10 cellular contexts compared by ENCODE assay signal in the genomic region with DNA sequence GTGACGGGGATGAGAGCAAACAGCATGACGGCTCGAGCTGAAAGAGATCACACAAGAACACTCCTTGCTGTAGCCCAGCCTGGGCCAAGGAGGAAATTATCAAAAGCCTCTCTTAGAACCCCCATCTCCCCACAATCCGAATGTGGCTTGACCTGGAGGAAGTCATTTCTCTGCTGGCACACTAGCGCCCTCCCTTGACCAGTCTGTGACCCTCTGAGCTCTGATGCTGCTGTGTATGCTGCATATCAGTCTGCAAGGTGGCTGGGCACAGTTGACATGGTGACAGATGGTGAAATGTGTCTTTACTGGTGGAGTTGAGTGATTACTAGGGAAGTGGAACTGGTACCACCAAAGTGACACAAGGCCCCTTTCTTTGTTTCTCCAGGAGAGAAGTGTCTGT. TPM values are rescaled to one million over a fixed set of nuclear protein-coding genes. Genes with fewer than 3 reads are reported as not detected.
A peak's percentile ranks its signal among the peaks of the same experiment; 100 is the strongest.
DNase-seq lines count a peak whose midpoint lies in the region; ATAC-seq and TF ChIP-seq lines count a peak whose summit lies in the region.
"Had no signal": no experiment of that assay in that cellular context is flagged by ENCODE, and none has a peak within 500 bp of the region (broad histone marks: within the 10 kb centered on the region; RNA-seq: fewer than 3 reads in every experiment).

No MANE protein-coding gene starts in this region.

- in situ Hi-C loops in GM23248 (cut with MboI), result no loop called here

- peaks cover 4% of the 10 kb centered on the region; the same call in 1 of the 2 replicates for H3F3A ChIP-seq in GM23248 (ENCODE audit: insufficient read depth)

- no peak for TF ChIP-seq POLR2A in ovary (IDR thresholded peaks at IDR 0.05)

- H3K36me3 ChIP-seq in GM23248 (ENCODE audit: low read depth) (no peaks in the 10 kb centered on the region), ovary (no peaks in the 10 kb centered on the region)

- H3K36me3 Mint-ChIP-seq in activated T-cell treated with anti-CD3 and anti-CD28 coated beads, Interleukin-2, amount 50 U/mL, for 4 hours (ENCODE audit: insufficient read depth), result no peaks in the 10 kb centered on the region

- H3K9me3 ChIP-seq in AG04450 (ENCODE audit: control insufficient read depth, insufficient read depth, low read length) (peaks cover 8% of the 10 kb centered on the region; the same call in 1 of the 2 replicates), GM23248 (ENCODE audit: low read depth) (no peaks in the 10 kb centered on the region), ovary (no peaks in the 10 kb centered on the region)

- no peak for DNase-seq in AG04450 (ENCODE audit: low read depth, low spot score)
- DNase-seq in GM10248 (ENCODE audit: extremely low spot score), result no peak
- DNase-seq in NOMO-1 treated with DMSO at 0.1 percent for 48 hours (lab: John Stamatoyannopoulos, UW; ENCODE audit: unreplicated experiment), result peak; percentile 91
- DNase-seq in fibroblast of pulmonary artery (ENCODE audit: low read depth), result no peak
- no peak for DNase-seq in GM23248
- no peak for DNase-seq in ovary
- DNase-seq in activated T-cell treated with anti-CD3 and anti-CD28 coated beads, Interleukin-2, amount 50 U/mL, for 4 hours, result no peak
- DNase-seq in activated T-cell treated with anti-CD3 and anti-CD28 coated beads, Interleukin-2, amount 50 U/mL, for 1 hour, result no peak
- DNase-seq: mammary epithelial cell, NCI-H2029 had no signal

- H3K4me1 ChIP-seq in GM23248 (ENCODE audit: insufficient read depth), result peaks cover 10% of the 10 kb centered on the region
- peaks cover 3% of the 10 kb centered on the region for H3K4me1 ChIP-seq in ovary (ENCODE audit: insufficient read depth)

- no peak for ATAC-seq in activated T-cell treated with anti-CD3 and anti-CD28 coated beads, Interleukin-2, amount 50 U/mL, for 4 hours

- 61 to 72% methylated on average over 5 of the region's 5 CpGs for WGBS in GM23248 (ENCODE audit: low coverage in 1 of 2, low lambda C conversion rate in 2 of 2, missing lambda C conversion rate in 2 of 2), 2 experiments
- 55 to 62% (median 57%) methylated on average over 5 of the region's 5 CpGs for WGBS in ovary, 3 donors

- H3K9me3 Mint-ChIP-seq in activated T-cell treated with anti-CD3 and anti-CD28 coated beads, Interleukin-2, amount 50 U/mL, for 4 hours, result no peaks in the 10 kb centered on the region

- H3K9me2 ChIP-seq in GM23248 (ENCODE audit: insufficient read depth), result no peaks in the 10 kb centered on the region

- H3K4me3 ChIP-seq in AG04450 (ENCODE audit: low read depth, low read length), result no peak overlapping the region
- H3K4me3 ChIP-seq in fibroblast of pulmonary artery (replicated peaks; ENCODE audit: low read depth, low read length), result no peak overlapping the region
- H3K4me3 ChIP-seq in GM23248, result no peak overlapping the region
- H3K4me3 ChIP-seq in ovary, result no peak overlapping the region

- H3K27me3 Mint-ChIP-seq in activated T-cell treated with anti-CD3 and anti-CD28 coated beads, Interleukin-2, amount 50 U/mL, for 4 hours (ENCODE audit: low read depth), result peaks cover 27% of the 10 kb centered on the region

- TF ChIP-seq CTCF in AG04450 (IDR thresholded peaks at IDR 0.05; ENCODE audit: low read depth, low read length) (0 out of 2 replicates have a peak, but pooled peaks have one; percentile 12), GM10248 (IDR thresholded peaks at IDR 0.05; ENCODE audit: control extremely low read depth, extremely low read depth, low read depth, missing control alignments) (peak; percentile 28), fibroblast of pulmonary artery (IDR thresholded peaks at IDR 0.05; ENCODE audit: low read length, missing control alignments) (peak; percentile 16), ovary (IDR thresholded peaks at IDR 0.05) (no peak)

- POLR2A ChIA-PET in AG04450 (lab: Yijun Ruan, JAX), result no interaction called here
- POLR2A ChIA-PET in GM10248 (lab: Yijun Ruan, JAX), result no interaction called here

- H4K20me1 ChIP-seq in GM23248 (ENCODE audit: insufficient read depth), result no peaks in the 10 kb centered on the region

- no peak overlapping the region for H3K4me2 ChIP-seq in GM23248 (ENCODE audit: unreplicated experiment)

- no peak overlapping the region for H3K4me3 Mint-ChIP-seq in activated T-cell treated with anti-CD3 and anti-CD28 coated beads, Interleukin-2, amount 50 U/mL, for 4 hours

- peaks cover 24% of the 10 kb centered on the region for H3K27me3 ChIP-seq in AG04450 (ENCODE audit: control insufficient read depth, insufficient read depth, low read length)
- H3K27me3 ChIP-seq in GM23248 (replicated peaks; ENCODE audit: insufficient read depth), result no peaks in the 10 kb centered on the region
- no peaks in the 10 kb centered on the region for H3K27me3 ChIP-seq in ovary

- H2AFZ ChIP-seq in GM23248, result no peak overlapping the region

- H3K27ac ChIP-seq in AG04450 (ENCODE audit: low read depth, low read length) (no peak overlapping the region), GM23248 (no peak overlapping the region), ovary (no peak overlapping the region)

- no peak for TF ChIP-seq EP300 in ovary (IDR thresholded peaks at IDR 0.05)

- CTCF ChIA-PET in AG04450 (lab: Charles Lee) (interaction anchor here (2.2 kb wide), 1 partner anchor 16 kb away, joined by 9 read pairs; no protein-coding TSS in a partner anchor), GM10248 (lab: Yijun Ruan, JAX) (interaction anchor here (0.8 to 2.2 kb wide), 6 partner anchors 10 to 42 kb away, joined by 3 to 16 read pairs (median 4); no protein-coding TSS in a partner anchor)

- no peaks in the 10 kb centered on the region for H3K4me1 Mint-ChIP-seq in activated T-cell treated with anti-CD3 and anti-CD28 coated beads, Interleukin-2, amount 50 U/mL, for 4 hours (ENCODE audit: low read depth)

- H3K79me2 ChIP-seq in GM23248 (ENCODE audit: insufficient read depth), result no peaks in the 10 kb centered on the region

- intact Hi-C loops in ovary (cut with DNase I), result no loop called here

- H3K9ac ChIP-seq in GM23248, result no peak overlapping the region

RNA-seq across cellular contexts. Expression of a gene that starts 3.3 kb away (rescaled TPM):
- polyA plus RNA-seq in AG04450 (2011; rRNA removed), result not detected in 2 replicates
- not detected in 2 replicates for polyA minus RNA-seq in AG04450 (2011; rRNA and poly(A)+ RNA removed)
- not detected in 2 replicates for total RNA-seq in GM23248 (2014; rRNA removed; shearing (Covaris generic))
- 0.10 TPM in 1 of 2 replicates, not detected in the other for polyA plus RNA-seq in GM23248 (2016; fragmentation: Nextera tagmentation; extraction: Ambion mirVana)
- total RNA-seq in ovary, result under 1 TPM in 2 of 7 donors, not detected in 5; 0.12 to 0.95 TPM
- 1 to 10 TPM in 1 of 2 donors, under 1 TPM in 1; 0.04 to 1.2 TPM for polyA plus RNA-seq in ovary
- not detected for total RNA-seq in activated T-cell treated with anti-CD3 and anti-CD28 coated beads, Interleukin-2, amount 50 U/mL, for 4 hours
- total RNA-seq: mammary epithelial cell had no signal
- polyA plus RNA-seq: mammary epithelial cell had no signal

Comparison
In these comparisons a context has a peak if more than half of its experiments do, and no peak if none do; other contexts are left out.
1. CTCF ChIP-seq: peak in AG04450 (single experiment), GM10248 (single experiment) and fibroblast of pulmonary artery (single experiment); none in ovary (0 of 3).